Comparison of ENCODE assay signal across 21 cellular contexts in the genomic region with DNA sequence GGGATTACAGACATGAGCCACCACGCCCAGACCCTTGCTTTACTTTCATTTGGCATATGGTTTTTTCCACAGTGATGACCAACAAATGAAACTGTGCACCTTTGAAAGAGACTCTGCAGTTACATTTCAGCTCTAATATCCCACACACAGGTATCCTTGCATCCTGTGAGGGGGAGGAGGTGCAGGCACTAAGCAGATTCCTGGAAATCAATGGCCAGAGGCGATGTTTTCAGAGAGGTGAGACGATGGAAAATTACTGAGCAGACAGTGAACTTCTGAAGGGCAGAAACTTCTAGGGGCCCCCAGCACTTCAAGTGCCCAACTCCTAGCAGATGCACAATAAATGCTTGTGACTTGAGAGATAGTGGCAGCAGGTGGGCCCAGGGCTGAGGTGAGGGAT. TPM values are rescaled to one million over a fixed set of nuclear protein-coding genes. Genes with fewer than 3 reads are reported as not detected.
DNase-seq lines count a peak whose midpoint lies in the region; ATAC-seq and TF ChIP-seq lines count a peak whose summit lies in the region.
"Had no signal": no experiment of that assay in that cellular context is flagged by ENCODE, and none has a peak within 500 bp of the region (broad histone marks: within the 10 kb centered on the region; RNA-seq: fewer than 3 reads in every experiment).

No MANE protein-coding gene starts in this region.

- no peak overlapping the region for H3K4me3 ChIP-seq in PC-9
- no peak overlapping the region for H3K4me3 ChIP-seq in thyroid gland (replicated peaks in 1 of 3)
- H3K4me3 ChIP-seq: K562, SK-N-MC had no signal

- peak overlapping the region; percentile 34; the same call in 1 of the 2 replicates for H3K4me2 ChIP-seq in PC-9

- no peak overlapping the region for H2AFZ ChIP-seq in PC-9

- peak overlapping the region; percentile 8 for H3K27ac Mint-ChIP-seq in activated CD8-positive, alpha-beta T cell treated with anti-CD3 and anti-CD28 coated beads for 36 hours
- H3K27ac Mint-ChIP-seq in activated CD8-positive, alpha-beta T cell treated with anti-CD3 and anti-CD28 coated beads, Interleukin-2, amount 10 ng/mL, durations not matched to agents 7 days and 5 days = no peak overlapping the region
- H3K27ac Mint-ChIP-seq: B cell had no signal

- no peaks in the 10 kb centered on the region for H3K9me3 Mint-ChIP-seq in activated CD8-positive, alpha-beta T cell treated with anti-CD3 and anti-CD28 coated beads for 36 hours
- no peaks in the 10 kb centered on the region for H3K9me3 Mint-ChIP-seq in activated CD8-positive, alpha-beta T cell treated with anti-CD3 and anti-CD28 coated beads, Interleukin-2, amount 10 ng/mL, durations not matched to agents 7 days and 5 days (ENCODE audit: insufficient read depth)

- H3K9me3 ChIP-seq in PC-9 (ENCODE audit: insufficient read depth, low read depth) = no peaks in the 10 kb centered on the region
- no peaks in the 10 kb centered on the region for H3K9me3 ChIP-seq in thyroid gland

- no peaks in the 10 kb centered on the region for H3K27me3 Mint-ChIP-seq in activated CD8-positive, alpha-beta T cell treated with anti-CD3 and anti-CD28 coated beads for 36 hours
- H3K27me3 Mint-ChIP-seq in activated CD8-positive, alpha-beta T cell treated with anti-CD3 and anti-CD28 coated beads, Interleukin-2, amount 10 ng/mL, durations not matched to agents 7 days and 5 days (ENCODE audit: low read depth) = no peaks in the 10 kb centered on the region
- H3K27me3 Mint-ChIP-seq: B cell had no signal

- peaks cover 6% of the 10 kb centered on the region for H3K4me1 Mint-ChIP-seq in activated CD8-positive, alpha-beta T cell treated with anti-CD3 and anti-CD28 coated beads for 36 hours (ENCODE audit: low read depth)
- H3K4me1 Mint-ChIP-seq in activated CD8-positive, alpha-beta T cell treated with anti-CD3 and anti-CD28 coated beads, Interleukin-2, amount 10 ng/mL, durations not matched to agents 7 days and 5 days (ENCODE audit: low read depth) = peaks cover 4% of the 10 kb centered on the region
- H3K4me1 Mint-ChIP-seq: B cell had no signal

- no peak for TF ChIP-seq POLR2A in thyroid gland (IDR thresholded peaks at IDR 0.05)

- CTCF ChIA-PET in activated CD8-positive, alpha-beta T cell treated with anti-CD3 and anti-CD28 coated beads for 36 hours (lab: Charles Lee) = no interaction called here
- CTCF ChIA-PET in activated CD8-positive, alpha-beta T cell treated with anti-CD3 and anti-CD28 coated beads, Interleukin-2, amount 10 ng/mL, durations not matched to agents 7 days and 5 days (lab: Charles Lee) = interaction anchor here (1.7 kb wide), 1 partner anchor 40 kb away, joined by 3 read pairs; no protein-coding TSS in a partner anchor
- CTCF ChIA-PET in PC-9 (lab: Charles Lee) = no interaction called here

- WGBS in thyroid gland, 2 donors = 74 to 84% methylated on average over 3 of the region's 3 CpGs

- no peak for TF ChIP-seq CTCF in activated CD8-positive, alpha-beta T cell treated with anti-CD3 and anti-CD28 coated beads for 36 hours (IDR thresholded peaks at IDR 0.05)
- no peak for TF ChIP-seq CTCF in PC-9 (conservative IDR thresholded peaks at IDR 0.05)
- TF ChIP-seq CTCF in thyroid gland (IDR thresholded peaks at IDR 0.05) = no peak

- POLR2A ChIA-PET in activated CD8-positive, alpha-beta T cell treated with anti-CD3 and anti-CD28 coated beads for 36 hours (lab: Charles Lee) = interaction anchor here (0.6 kb wide), 1 partner anchor 11 kb away, joined by 3 read pairs; no protein-coding TSS in a partner anchor
- POLR2A ChIA-PET in activated CD8-positive, alpha-beta T cell treated with anti-CD3 and anti-CD28 coated beads, Interleukin-2, amount 10 ng/mL, durations not matched to agents 7 days and 5 days (lab: Charles Lee) = no interaction called here
- POLR2A ChIA-PET in PC-9 (lab: Charles Lee; ENCODE audit: unreplicated experiment) = interaction anchor here (0.5 kb wide), 1 partner anchor 11 kb away, joined by 3 read pairs; no protein-coding TSS in a partner anchor

- H3K27ac ChIP-seq in PC-9 (no peak overlapping the region), thyroid gland (peak overlapping the region in 1 of 3 donors; percentile 33)
- H3K27ac ChIP-seq: 22Rv1, C4-2B, HL-60, SK-N-MC had no signal

- peak; percentile 18 for DNase-seq in activated CD8-positive, alpha-beta T cell treated with anti-CD3 and anti-CD28 coated beads for 36 hours
- no peak for DNase-seq in activated CD8-positive, alpha-beta T cell treated with anti-CD3 and anti-CD28 coated beads, Interleukin-2, amount 10 ng/mL, durations not matched to agents 7 days and 5 days
- DNase-seq in PC-9 (no peak), left kidney (ENCODE audit: low read depth, low spot score) (peak; percentile 50), thyroid gland (peak; percentile 21 to 44), OCI-M1 (lab: John Stamatoyannopoulos, UW) (no peak), NCI-H1417 treated with DMSO at 0.1 percent for 48 hours (lab: John Stamatoyannopoulos, UW) (no peak)
- DNase-seq in activated T-cell treated with anti-CD3 and anti-CD28 coated beads, Interleukin-2, amount 50 U/mL, for 1 hour = no peak
- DNase-seq: Kasumi-1, NCI-H1105 treated with DMSO at 0.1 percent for 48 hours, NCI-H2029, NCI-H446, NCI-H524 treated with DMSO at 0.1 percent for 48 hours, NCI-H774, SIG-M5 had no signal

- no peaks in the 10 kb centered on the region for H3K36me3 Mint-ChIP-seq in activated CD8-positive, alpha-beta T cell treated with anti-CD3 and anti-CD28 coated beads for 36 hours (ENCODE audit: low read depth)
- no peaks in the 10 kb centered on the region for H3K36me3 Mint-ChIP-seq in activated CD8-positive, alpha-beta T cell treated with anti-CD3 and anti-CD28 coated beads, Interleukin-2, amount 10 ng/mL, durations not matched to agents 7 days and 5 days (ENCODE audit: low read depth)

- intact Hi-C loops in activated CD8-positive, alpha-beta T cell treated with anti-CD3 and anti-CD28 coated beads for 36 hours (cut with micrococcal nuclease) = no loop called here
- intact Hi-C loops in PC-9 (cut with micrococcal nuclease; ENCODE audit: unreplicated experiment) (no loop called here), thyroid gland (cut with DNase I) (no loop called here)

- H4K20me1 ChIP-seq in PC-9 (ENCODE audit: insufficient read depth) = no peaks in the 10 kb centered on the region

- ATAC-seq in activated CD8-positive, alpha-beta T cell treated with anti-CD3 and anti-CD28 coated beads for 36 hours = peak; percentile 45
- ATAC-seq in activated CD8-positive, alpha-beta T cell treated with anti-CD3 and anti-CD28 coated beads, Interleukin-2, amount 10 ng/mL, durations not matched to agents 7 days and 5 days = no peak
- ATAC-seq: K562 had no signal

- H3K27me3 ChIP-seq in PC-9 (ENCODE audit: insufficient read depth, low read depth) (no peaks in the 10 kb centered on the region), thyroid gland (no peaks in the 10 kb centered on the region)

- H3F3A ChIP-seq in PC-9 (ENCODE audit: insufficient read depth, low read depth) = peaks cover 16% of the 10 kb centered on the region

- no peaks in the 10 kb centered on the region for H3K79me2 ChIP-seq in PC-9 (ENCODE audit: low read depth)

- no TSS peak for BruUV-seq in PC-9 (replicated peaks; lab: Mats Ljungman, UMichigan)

- H3K4me3 Mint-ChIP-seq in activated CD8-positive, alpha-beta T cell treated with anti-CD3 and anti-CD28 coated beads for 36 hours = no peak overlapping the region
- H3K4me3 Mint-ChIP-seq in activated CD8-positive, alpha-beta T cell treated with anti-CD3 and anti-CD28 coated beads, Interleukin-2, amount 10 ng/mL, durations not matched to agents 7 days and 5 days = no peak overlapping the region
- H3K4me3 Mint-ChIP-seq: B cell had no signal

- H3K4me1 ChIP-seq in PC-9 (replicated peaks; ENCODE audit: insufficient read depth) (peaks cover 28% of the 10 kb centered on the region), thyroid gland (no peaks in the 10 kb centered on the region)

- no peaks in the 10 kb centered on the region for H3K36me3 ChIP-seq in PC-9 (ENCODE audit: low read depth)
- H3K36me3 ChIP-seq in thyroid gland = no peaks in the 10 kb centered on the region

- no peaks in the 10 kb centered on the region for H3K9me2 ChIP-seq in PC-9 (ENCODE audit: insufficient read depth)

RNA-seq across cellular contexts. Expression of gene GNE, which starts 29.8 kb away (rescaled TPM):
- total RNA-seq in activated CD8-positive, alpha-beta T cell treated with anti-CD3 and anti-CD28 coated beads for 36 hours = 10 to 100 TPM; 11.6 to 12.0 TPM
- 10 to 100 TPM; 15.2 to 16.1 TPM for total RNA-seq in activated CD8-positive, alpha-beta T cell treated with anti-CD3 and anti-CD28 coated beads, Interleukin-2, amount 10 ng/mL, durations not matched to agents 7 days and 5 days
- total RNA-seq in PC-9 (2021) (20.2 and 23.2 TPM in 2 replicates), thyroid gland (10 to 100 TPM; 15.0 to 24.3 (median 16.1) TPM)

Comparison
In these comparisons a context has a peak if more than half of its experiments do, and no peak if none do; other contexts are left out.
1. DNase-seq: peak in activated CD8-positive, alpha-beta T cell treated with anti-CD3 and anti-CD28 coated beads for 36 hours (single experiment), left kidney (single experiment) and thyroid gland (2 of 2); none in activated CD8-positive, alpha-beta T cell treated with anti-CD3 and anti-CD28 coated beads, Interleukin-2, amount 10 ng/mL, durations not matched to agents 7 days and 5 days (single experiment), PC-9 (0 of 2), activated T-cell treated with anti-CD3 and anti-CD28 coated beads, Interleukin-2, amount 50 U/mL, for 1 hour (single experiment), OCI-M1 (single experiment) and NCI-H1417 treated with DMSO at 0.1 percent for 48 hours (single experiment).